ENCODE assay signal across 15 cellular contexts in genomic region chr2:17901246-17901645, GRCh38. TPM values are rescaled to one million over a fixed set of nuclear protein-coding genes. Genes with fewer than 3 reads are reported as not detected.
DNase-seq lines count a peak whose midpoint lies in the region; ATAC-seq, FAIRE-seq and TF ChIP-seq lines count a peak whose summit lies in the region.
"Had no signal": no experiment of that assay in that cellular context is flagged by ENCODE, and none has a peak within 500 bp of the region (broad histone marks: within the 10 kb centered on the region; RNA-seq: fewer than 3 reads in every experiment).

No MANE protein-coding gene starts in this region.

- H4K20me1 ChIP-seq in hepatocyte (ENCODE audit: insufficient read depth, poor library complexity, severe bottlenecking) = no peaks in the 10 kb centered on the region

- DNase-seq in Caki2 (ENCODE audit: low read depth) (peak; percentile 59), NCI-H510A (lab: John Stamatoyannopoulos, UW) (peak; percentile 85), bronchial epithelial cell (ENCODE audit: low read depth) (peak; percentile 75), hepatocyte (ENCODE audit: low spot score) (no peak)
- DNase-seq in Jurkat, Clone E6-1 (ENCODE audit: low read depth, low spot score) = peak; percentile 9
- DNase-seq: activated T-cell treated with anti-CD3 and anti-CD28 coated beads, Interleukin-2, amount 50 U/mL, for 72 hours; brain microvascular endothelial cell; GM23248; trophoblast cell had no signal

- in situ Hi-C loops in Caki2 (cut with HindIII; ENCODE audit: low pct_unique_long_range_greater_than_20kb, low sequenced_read_pairs) = no loop called here

- no peak overlapping the region for H3K4me2 ChIP-seq in hepatocyte
- H3K4me2 ChIP-seq: KMS-11 had no signal

- peak; percentile 83 for FAIRE-seq in bronchial epithelial cell (lab: Jason Lieb, UNC)
- FAIRE-seq: islet of Langerhans had no signal

- H3K79me2 ChIP-seq in hepatocyte = no peaks in the 10 kb centered on the region

- H3K27me3 ChIP-seq in bronchial epithelial cell (ENCODE audit: control insufficient read depth, insufficient read depth, low read length) (no peaks in the 10 kb centered on the region), hepatocyte (no peaks in the 10 kb centered on the region)
- H3K27me3 ChIP-seq: brain microvascular endothelial cell had no signal

- 54% methylated on average over 5 of the region's 5 CpGs for WGBS in hepatocyte (ENCODE audit: low lambda C conversion rate, missing lambda C conversion rate)

- TF ChIP-seq CTCF in bronchial epithelial cell (IDR thresholded peaks at IDR 0.05; ENCODE audit: insufficient read depth, low read length, severe bottlenecking) (no peak), hepatocyte (IDR thresholded peaks at IDR 0.05; ENCODE audit: poor library complexity) (no peak)

- no peaks in the 10 kb centered on the region for H3K4me1 ChIP-seq in hepatocyte (ENCODE audit: insufficient read depth)

- H3K9me3 ChIP-seq in hepatocyte (ENCODE audit: low read depth) = no peaks in the 10 kb centered on the region

- ATAC-seq in HG02798 (IDR thresholded peaks at IDR 0.05; ENCODE audit: poor library complexity, unreplicated experiment) = no peak
- no peak for ATAC-seq in HG03342 (IDR thresholded peaks at IDR 0.05; ENCODE audit: unreplicated experiment)
- ATAC-seq in HG03135 (IDR thresholded peaks at IDR 0.05; ENCODE audit: unreplicated experiment) = no peak
- ATAC-seq: activated T-cell treated with anti-CD3 and anti-CD28 coated beads, Interleukin-2, amount 50 U/mL, for 72 hours; Panc1 had no signal

- no peak overlapping the region for H3K4me3 ChIP-seq in Jurkat, Clone E6-1 (ENCODE audit: low read length)
- H3K4me3 ChIP-seq in bronchial epithelial cell (ENCODE audit: low read depth, low read length) = no peak overlapping the region
- no peak overlapping the region for H3K4me3 ChIP-seq in hepatocyte
- H3K4me3 ChIP-seq: GM23248 had no signal

- no peak overlapping the region for H2AFZ ChIP-seq in hepatocyte
- H2AFZ ChIP-seq: GM23248 had no signal

- H3K36me3 ChIP-seq in bronchial epithelial cell (ENCODE audit: control insufficient read depth, insufficient read depth, low read length) (no peaks in the 10 kb centered on the region), hepatocyte (replicated peaks; ENCODE audit: insufficient read depth, low read depth) (no peaks in the 10 kb centered on the region)
- H3K36me3 ChIP-seq: brain microvascular endothelial cell had no signal

- no peaks in the 10 kb centered on the region for H3K9me2 ChIP-seq in hepatocyte (replicated peaks; ENCODE audit: insufficient read depth)

- H3K27ac ChIP-seq in hepatocyte = no peak overlapping the region
- H3K27ac ChIP-seq: brain microvascular endothelial cell, GM23248, KMS-11 had no signal

RNA-seq across cellular contexts. Expression of gene KCNS3, which starts 22.8 kb away (rescaled TPM):
- total RNA-seq in Caki2 (2014; rRNA removed; shearing (Covaris generic); ENCODE audit: low replicate concordance) = 42.2 and 75.3 TPM in 2 replicates
- 2.5 TPM for polyA plus RNA-seq in Jurkat, Clone E6-1 (2012; ENCODE audit: insufficient read depth, insufficient read length)
- total RNA-seq in bronchial epithelial cell (3.7 and 6.8 TPM in 2 replicates), hepatocyte (4.8 and 5.1 TPM in 2 replicates)
- polyA plus RNA-seq in hepatocyte = 2.7 and 4.8 TPM in 2 replicates
- total RNA-seq: activated T-cell treated with anti-CD3 and anti-CD28 coated beads, Interleukin-2, amount 50 U/mL, for 72 hours had no signal
